In the genomic region with DNA sequence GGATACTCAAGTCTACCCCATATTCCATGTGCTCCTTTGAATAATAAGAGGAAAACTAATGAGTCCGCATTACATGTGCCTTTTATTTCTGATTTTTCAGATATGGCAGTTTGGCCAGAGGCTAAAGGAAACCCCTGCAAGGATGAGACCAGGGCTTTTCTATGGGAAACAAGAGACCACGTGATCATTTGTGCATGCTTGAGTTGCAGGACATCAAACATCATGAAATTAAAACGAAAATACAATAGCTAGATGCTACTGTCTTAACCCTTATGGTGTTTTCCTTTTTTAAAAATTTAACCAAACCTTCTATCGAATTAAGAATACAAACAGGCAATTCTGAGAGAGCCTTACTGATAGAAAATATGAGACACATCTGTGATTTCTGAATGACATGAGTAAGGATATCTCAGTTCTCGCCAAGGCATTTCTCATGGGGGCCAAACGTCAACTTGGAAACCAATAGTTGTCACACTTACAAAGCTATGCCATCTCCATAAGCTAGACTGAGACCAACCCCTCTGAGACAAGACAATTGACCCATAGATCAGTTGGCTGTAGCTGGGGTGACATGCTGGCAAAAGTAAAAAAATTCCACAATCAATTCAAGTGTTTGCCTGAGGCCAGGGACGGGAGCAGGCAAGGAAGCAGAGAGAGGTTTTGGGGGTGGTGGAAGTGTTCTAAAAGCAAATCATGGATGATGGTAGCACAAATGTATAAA, we compare ENCODE assay signal across 16 cellular contexts. TPM values are rescaled to one million over a fixed set of nuclear protein-coding genes. Genes with fewer than 3 reads are reported as not detected.
A peak's percentile ranks its signal among the peaks of the same experiment; 100 is the strongest.
DNase-seq lines count a peak whose midpoint lies in the region; ATAC-seq and TF ChIP-seq lines count a peak whose summit lies in the region.
"Had no signal": no experiment of that assay in that cellular context is flagged by ENCODE, and none has a peak within 500 bp of the region (broad histone marks: within the 10 kb centered on the region; RNA-seq: fewer than 3 reads in every experiment).

No MANE protein-coding gene starts in this region.

- peaks cover 56% of the 10 kb centered on the region for H3K36me3 Mint-ChIP-seq in T-helper 1 cell treated with Interleukin-12 subunit alpha and Interleukin-12 subunit beta and Interleukin-4 antibody, amounts not matched to agents 30 μg/mL and 1 μg/mL, for 36 hours (ENCODE audit: low read depth)
- peaks cover 76% of the 10 kb centered on the region for H3K36me3 Mint-ChIP-seq in activated naive CD4-positive, alpha-beta T cell treated with anti-CD3 and anti-CD28 coated beads, Interleukin-2, amount 10 ng/mL, durations not matched to agents 7 days and 5 days
- no peaks in the 10 kb centered on the region for H3K36me3 Mint-ChIP-seq in natural killer cell

- peak overlapping the region; percentile 73 for H3K4me3 Mint-ChIP-seq in T-helper 1 cell treated with Interleukin-12 subunit alpha and Interleukin-12 subunit beta and Interleukin-4 antibody, amounts not matched to agents 30 μg/mL and 1 μg/mL, for 36 hours
- H3K4me3 Mint-ChIP-seq in activated naive CD4-positive, alpha-beta T cell treated with anti-CD3 and anti-CD28 coated beads, Interleukin-2, amount 10 ng/mL, durations not matched to agents 7 days and 5 days = no peak overlapping the region
- peak overlapping the region; percentile 3 for H3K4me3 Mint-ChIP-seq in natural killer cell

- CTCF ChIA-PET in activated naive CD4-positive, alpha-beta T cell treated with anti-CD3 and anti-CD28 coated beads, Interleukin-2, amount 10 ng/mL, durations not matched to agents 7 days and 5 days (lab: Charles Lee) = interaction anchor here (1.1 to 1.7 kb wide), 5 partner anchors 17 to 135 kb away, joined by 3 to 7 read pairs (median 3); no protein-coding TSS in a partner anchor

- no peaks in the 10 kb centered on the region for H3K27me3 Mint-ChIP-seq in T-helper 1 cell treated with Interleukin-12 subunit alpha and Interleukin-12 subunit beta and Interleukin-4 antibody, amounts not matched to agents 30 μg/mL and 1 μg/mL, for 36 hours (ENCODE audit: low read depth)
- H3K27me3 Mint-ChIP-seq in activated naive CD4-positive, alpha-beta T cell treated with anti-CD3 and anti-CD28 coated beads, Interleukin-2, amount 10 ng/mL, durations not matched to agents 7 days and 5 days = no peaks in the 10 kb centered on the region
- no peaks in the 10 kb centered on the region for H3K27me3 Mint-ChIP-seq in natural killer cell (ENCODE audit: low read depth in 2 of 2)

- H3K4me1 Mint-ChIP-seq in T-helper 1 cell treated with Interleukin-12 subunit alpha and Interleukin-12 subunit beta and Interleukin-4 antibody, amounts not matched to agents 30 μg/mL and 1 μg/mL, for 36 hours (ENCODE audit: low read depth) = peaks cover 65% of the 10 kb centered on the region
- peaks cover 81% of the 10 kb centered on the region for H3K4me1 Mint-ChIP-seq in activated naive CD4-positive, alpha-beta T cell treated with anti-CD3 and anti-CD28 coated beads, Interleukin-2, amount 10 ng/mL, durations not matched to agents 7 days and 5 days
- peaks cover 91 to 92% of the 10 kb centered on the region in 2 donors for H3K4me1 Mint-ChIP-seq in natural killer cell

- intact Hi-C loops in natural killer cell (cut with micrococcal nuclease) = loop anchor here (2.0 kb wide), 1 partner anchor 18 kb away; no protein-coding TSS in a partner anchor

- H3K9me3 Mint-ChIP-seq in T-helper 1 cell treated with Interleukin-12 subunit alpha and Interleukin-12 subunit beta and Interleukin-4 antibody, amounts not matched to agents 30 μg/mL and 1 μg/mL, for 36 hours = no peaks in the 10 kb centered on the region
- peaks cover 2% of the 10 kb centered on the region for H3K9me3 Mint-ChIP-seq in activated naive CD4-positive, alpha-beta T cell treated with anti-CD3 and anti-CD28 coated beads, Interleukin-2, amount 10 ng/mL, durations not matched to agents 7 days and 5 days
- no peaks in the 10 kb centered on the region for H3K9me3 Mint-ChIP-seq in natural killer cell

- no peak for DNase-seq in T-helper 1 cell
- DNase-seq in activated naive CD4-positive, alpha-beta T cell treated with anti-CD3 and anti-CD28 coated beads, Interleukin-2, amount 10 ng/mL, durations not matched to agents 7 days and 5 days = no peak
- DNase-seq in natural killer cell = no peak
- DNase-seq: activated gamma-delta T cell, cerebellar nuclear complex, hippocampal formation, Kasumi-1, NCI-H1694, Right ventricle myocardium superior, testis had no signal

- peak; percentile 5 for ATAC-seq in HG03457 (IDR thresholded peaks at IDR 0.05; ENCODE audit: unreplicated experiment)
- peak in 1 of 3 donors; percentile 38 for ATAC-seq in natural killer cell
- ATAC-seq in HG03039 (IDR thresholded peaks at IDR 0.05; ENCODE audit: unreplicated experiment) = no peak
- no peak for ATAC-seq in HG02623 (IDR thresholded peaks at IDR 0.05; ENCODE audit: unreplicated experiment)
- ATAC-seq in GM18870 (IDR thresholded peaks at IDR 0.05; ENCODE audit: unreplicated experiment) = no peak
- ATAC-seq: left lobe of liver had no signal

- H3K27ac Mint-ChIP-seq in T-helper 1 cell treated with Interleukin-12 subunit alpha and Interleukin-12 subunit beta and Interleukin-4 antibody, amounts not matched to agents 30 μg/mL and 1 μg/mL, for 36 hours = peak overlapping the region; percentile 90
- H3K27ac Mint-ChIP-seq in activated naive CD4-positive, alpha-beta T cell treated with anti-CD3 and anti-CD28 coated beads, Interleukin-2, amount 10 ng/mL, durations not matched to agents 7 days and 5 days = peak overlapping the region; percentile 86
- peak overlapping the region; percentile 90 to 93 for H3K27ac Mint-ChIP-seq in natural killer cell

- no peak for TF ChIP-seq CTCF in natural killer cell (IDR thresholded peaks at IDR 0.05)

RNA-seq across cellular contexts. Expression of a gene that starts 52.8 kb away (rescaled TPM):
- total RNA-seq in natural killer cell = 100 to 1,000 TPM; 234 to 312 (median 299) TPM
